In the genomic region with DNA sequence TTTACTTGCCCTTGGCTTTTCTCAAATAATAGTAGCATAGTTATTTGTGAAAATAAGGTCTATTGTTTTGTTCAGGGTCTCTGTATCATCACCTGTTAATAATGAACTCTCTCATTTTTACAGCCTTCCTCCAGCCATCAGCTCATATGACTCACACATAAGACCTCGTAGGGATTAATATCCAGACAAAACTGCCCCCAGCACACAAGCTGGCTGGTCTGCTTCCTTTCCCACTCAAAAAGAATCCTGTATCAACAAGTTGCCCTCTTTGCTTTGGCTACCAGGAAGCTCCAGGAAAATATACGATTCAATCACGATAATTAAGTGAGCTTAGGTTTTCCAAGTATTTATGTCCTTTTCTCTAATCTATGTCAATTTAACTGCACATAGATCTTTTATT, we compare ENCODE assay signal across 25 cellular contexts.
"Had no signal": no experiment of that assay in that cellular context is flagged by ENCODE, and none has a peak within 500 bp of the region (broad histone marks: within the 10 kb centered on the region; RNA-seq: fewer than 3 reads in every experiment).

No MANE protein-coding gene starts in this region.

- DNase-seq: activated CD4-positive, alpha-beta T cell treated with anti-CD3 and anti-CD28 coated beads, Interleukin-2, amount 10 ng/mL, durations not matched to agents 24 days and 14 days; activated CD8-positive, alpha-beta memory T cell treated with anti-CD3 and anti-CD28 coated beads, Interleukin-2, amount 10 ng/mL, durations not matched to agents 7 days and 5 days; activated CD8-positive, alpha-beta T cell treated with anti-CD3 and anti-CD28 coated beads for 36 hours; activated naive CD4-positive, alpha-beta T cell treated with anti-CD3 and anti-CD28 coated beads, Interleukin-2, amount 10 ng/mL, durations not matched to agents 7 days and 5 days; activated T-cell treated with anti-CD3 and anti-CD28 coated beads for 4 hours; dermis blood vessel endothelial cell; effector CD8-positive, alpha-beta T cell; erythroblast; foreskin melanocyte; glutamatergic neuron; immature natural killer cell; left cardiac atrium; right lobe of liver; stimulated activated CD4-positive, alpha-beta T cell treated with anti-CD3 and anti-CD28 coated beads, Interleukin-15, amount 100 ng/mL, for 24 hours; stimulated activated naive B cell treated with anti-CD40 and anti-IgM and Interleukin-4, amounts not matched to agents 10 μg/mL and 1 μg/mL and 100 μg/mL, for 72 hours; testis had no signal

- H3K27ac ChIP-seq: cardiac muscle cell, hepatocyte, neutrophil, pancreas, right lobe of liver, testis had no signal

- H3K27me3 Mint-ChIP-seq: activated CD4-positive, alpha-beta T cell treated with anti-CD3 and anti-CD28 coated beads, Interleukin-2, amount 10 ng/mL, durations not matched to agents 24 days and 14 days; activated CD8-positive, alpha-beta T cell treated with anti-CD3 and anti-CD28 coated beads for 36 hours had no signal

- H3K27ac Mint-ChIP-seq: activated CD4-positive, alpha-beta T cell treated with anti-CD3 and anti-CD28 coated beads, Interleukin-2, amount 10 ng/mL, durations not matched to agents 24 days and 14 days; activated CD8-positive, alpha-beta memory T cell treated with anti-CD3 and anti-CD28 coated beads, Interleukin-2, amount 10 ng/mL, durations not matched to agents 7 days and 5 days; activated CD8-positive, alpha-beta T cell treated with anti-CD3 and anti-CD28 coated beads for 36 hours; activated naive CD4-positive, alpha-beta T cell treated with anti-CD3 and anti-CD28 coated beads, Interleukin-2, amount 10 ng/mL, durations not matched to agents 7 days and 5 days; immature natural killer cell; memory B cell; stimulated activated naive B cell treated with anti-CD40 and anti-IgM and Interleukin-4, amounts not matched to agents 10 μg/mL and 1 μg/mL and 100 μg/mL, for 72 hours; type B pancreatic cell had no signal

- H3K27me3 ChIP-seq: cardiac muscle cell, hepatocyte, neutrophil, pancreas, right lobe of liver, testis had no signal

- H3K36me3 ChIP-seq: cardiac muscle cell, neutrophil, pancreas, right lobe of liver had no signal

- H3K36me3 Mint-ChIP-seq: activated CD8-positive, alpha-beta memory T cell treated with anti-CD3 and anti-CD28 coated beads, Interleukin-2, amount 10 ng/mL, durations not matched to agents 7 days and 5 days; activated naive CD4-positive, alpha-beta T cell treated with anti-CD3 and anti-CD28 coated beads, Interleukin-2, amount 10 ng/mL, durations not matched to agents 7 days and 5 days; memory B cell; stimulated activated naive B cell treated with anti-CD40 and anti-IgM and Interleukin-4, amounts not matched to agents 10 μg/mL and 1 μg/mL and 100 μg/mL, for 72 hours; type B pancreatic cell had no signal

- H3K4me3 ChIP-seq: cardiac muscle cell, hepatocyte, pancreas, right lobe of liver, smooth muscle cell, testis had no signal

- H3K9me3 ChIP-seq: neutrophil, pancreas, right lobe of liver, testis had no signal

- FAIRE-seq: pancreas had no signal

- H3K4me1 ChIP-seq: pancreas, right lobe of liver had no signal

- ATAC-seq: activated CD4-positive, CD25-positive, alpha-beta regulatory T cell treated with anti-CD3 and anti-CD28 coated beads, Interleukin-2, amount 50 U/mL, for 24 hours; activated CD8-positive, alpha-beta memory T cell treated with anti-CD3 and anti-CD28 coated beads, Interleukin-2, amount 10 ng/mL, durations not matched to agents 7 days and 5 days; activated CD8-positive, alpha-beta T cell treated with anti-CD3 and anti-CD28 coated beads for 36 hours; left cardiac atrium; pancreas; right lobe of liver; stimulated activated naive B cell treated with anti-CD40 and anti-IgM and Interleukin-4, amounts not matched to agents 10 μg/mL and 1 μg/mL and 100 μg/mL, for 72 hours had no signal

- H3K4me3 Mint-ChIP-seq: activated CD4-positive, alpha-beta T cell treated with anti-CD3 and anti-CD28 coated beads, Interleukin-2, amount 10 ng/mL, durations not matched to agents 24 days and 14 days; activated CD8-positive, alpha-beta memory T cell treated with anti-CD3 and anti-CD28 coated beads, Interleukin-2, amount 10 ng/mL, durations not matched to agents 7 days and 5 days; activated CD8-positive, alpha-beta T cell treated with anti-CD3 and anti-CD28 coated beads for 36 hours; activated naive CD4-positive, alpha-beta T cell treated with anti-CD3 and anti-CD28 coated beads, Interleukin-2, amount 10 ng/mL, durations not matched to agents 7 days and 5 days; immature natural killer cell; memory B cell; nephron; stimulated activated naive B cell treated with anti-CD40 and anti-IgM and Interleukin-4, amounts not matched to agents 10 μg/mL and 1 μg/mL and 100 μg/mL, for 72 hours; type B pancreatic cell had no signal

- H3K4me1 Mint-ChIP-seq: activated CD4-positive, alpha-beta T cell treated with anti-CD3 and anti-CD28 coated beads, Interleukin-2, amount 10 ng/mL, durations not matched to agents 24 days and 14 days; activated naive CD4-positive, alpha-beta T cell treated with anti-CD3 and anti-CD28 coated beads, Interleukin-2, amount 10 ng/mL, durations not matched to agents 7 days and 5 days had no signal

- H3K9me3 Mint-ChIP-seq: activated CD4-positive, alpha-beta T cell treated with anti-CD3 and anti-CD28 coated beads, Interleukin-2, amount 10 ng/mL, durations not matched to agents 24 days and 14 days; activated CD8-positive, alpha-beta T cell treated with anti-CD3 and anti-CD28 coated beads for 36 hours; activated naive CD4-positive, alpha-beta T cell treated with anti-CD3 and anti-CD28 coated beads, Interleukin-2, amount 10 ng/mL, durations not matched to agents 7 days and 5 days; memory B cell; nephron; stimulated activated naive B cell treated with anti-CD40 and anti-IgM and Interleukin-4, amounts not matched to agents 10 μg/mL and 1 μg/mL and 100 μg/mL, for 72 hours; type B pancreatic cell had no signal
